Comparison of ENCODE assay signal across 36 cellular contexts in genomic region chr2:232707076-232707475, GRCh38. TPM values are rescaled to one million over a fixed set of nuclear protein-coding genes. Genes with fewer than 3 reads are reported as not detected.
DNase-seq lines count a peak whose midpoint lies in the region; ATAC-seq, FAIRE-seq and TF ChIP-seq lines count a peak whose summit lies in the region.
"Had no signal": no experiment of that assay in that cellular context is flagged by ENCODE, and none has a peak within 500 bp of the region (broad histone marks: within the 10 kb centered on the region; RNA-seq: fewer than 3 reads in every experiment).

No MANE protein-coding gene starts in this region.

- H3K27me3 Mint-ChIP-seq in activated CD8-positive, alpha-beta T cell treated with anti-CD3 and anti-CD28 coated beads for 36 hours, result no peaks in the 10 kb centered on the region
- H3K27me3 Mint-ChIP-seq: B cell; CD4-positive, alpha-beta memory T cell; CD4-positive, alpha-beta T cell; CD4-positive, CD25-positive, alpha-beta regulatory T cell; CD8-positive, alpha-beta memory T cell had no signal

- H3K27ac ChIP-seq in endothelial cell of umbilical vein (ENCODE audit: insufficient read depth, low read depth, low read length), result no peak overlapping the region
- H3K27ac ChIP-seq: 22Rv1; A549; BLaER1; BLaER1 treated with 17β-estradiol and CSF1 and Interleukin-3, amounts not matched to agents 10 nM and 100 nM; C4-2B had no signal

- H3K79me2 ChIP-seq in endothelial cell of umbilical vein (ENCODE audit: control insufficient read depth, insufficient read depth, low read length), result peaks cover 64% of the 10 kb centered on the region

- no peaks in the 10 kb centered on the region for H3K27me3 ChIP-seq in endothelial cell of umbilical vein (ENCODE audit: control insufficient read depth in 2 of 2, insufficient read depth in 2 of 2, low read length in 2 of 2)
- H3K27me3 ChIP-seq: BE2C; BLaER1; BLaER1 treated with 17β-estradiol and CSF1 and Interleukin-3, amounts not matched to agents 10 nM and 100 nM had no signal

- H3K9ac ChIP-seq in endothelial cell of umbilical vein (replicated peaks; ENCODE audit: extremely low read depth, insufficient read depth, low read length), result no peak overlapping the region
- H3K9ac ChIP-seq: BLaER1; BLaER1 treated with 17β-estradiol and CSF1 and Interleukin-3, amounts not matched to agents 10 nM and 100 nM had no signal

- TF ChIP-seq CTCF in endothelial cell of umbilical vein (IDR thresholded peaks at IDR 0.05; ENCODE audit: extremely low read depth in 1 of 2, insufficient read depth in 1 of 2, low read depth in 1 of 2, low read length in 2 of 2), result no peak
- no peak for TF ChIP-seq CTCF in activated CD8-positive, alpha-beta T cell treated with anti-CD3 and anti-CD28 coated beads for 36 hours (IDR thresholded peaks at IDR 0.05)

- no peak for TF ChIP-seq POLR2A in endothelial cell of umbilical vein (IDR thresholded peaks at IDR 0.05; ENCODE audit: low read depth, low read length)
- TF ChIP-seq POLR2A in H54 (IDR thresholded peaks at IDR 0.05; ENCODE audit: low read depth, low read length), result no peak

- no peak overlapping the region for H3K4me3 Mint-ChIP-seq in activated CD8-positive, alpha-beta T cell treated with anti-CD3 and anti-CD28 coated beads for 36 hours
- H3K4me3 Mint-ChIP-seq: B cell; CD14-positive monocyte; CD4-positive, alpha-beta memory T cell; CD4-positive, alpha-beta T cell; CD4-positive, CD25-positive, alpha-beta regulatory T cell; CD8-positive, alpha-beta memory T cell; CD8-positive, alpha-beta T cell had no signal

- no peaks in the 10 kb centered on the region for H3K36me3 ChIP-seq in endothelial cell of umbilical vein (ENCODE audit: control insufficient read depth in 2 of 2, extremely low read depth in 1 of 2, insufficient read depth in 2 of 2, low read length in 2 of 2)

- H3K4me3 ChIP-seq in endothelial cell of umbilical vein (replicated peaks in 1 of 3; ENCODE audit: insufficient read depth in 1 of 3, low read depth in 1 of 3, low read length in 3 of 3), result no peak overlapping the region
- H3K4me3 ChIP-seq: A549; BLaER1; BLaER1 treated with 17β-estradiol and CSF1 and Interleukin-3, amounts not matched to agents 10 nM and 100 nM had no signal

- no peak overlapping the region for H3K4me2 ChIP-seq in endothelial cell of umbilical vein (ENCODE audit: insufficient read depth, low read length)
- H3K4me2 ChIP-seq: A549; BLaER1; BLaER1 treated with 17β-estradiol and CSF1 and Interleukin-3, amounts not matched to agents 10 nM and 100 nM had no signal

- peaks cover 5% of the 10 kb centered on the region for H4K20me1 ChIP-seq in endothelial cell of umbilical vein (replicated peaks; ENCODE audit: control insufficient read depth, extremely low read depth, insufficient read depth, low read length)

- DNase-seq in COLO829 (ENCODE audit: low spot score), result peak; percentile 66
- DNase-seq in SK-MEL-5 (ENCODE audit: low read depth, low spot score), result peak; percentile 67
- no peak for DNase-seq in endothelial cell of umbilical vein (ENCODE audit: low read depth, low spot score)
- DNase-seq in foreskin melanocyte, result peak; percentile 56
- no peak for DNase-seq in DMS53 (lab: John Stamatoyannopoulos, UW)
- no peak for DNase-seq in H54 (ENCODE audit: insufficient read length, low spot score)
- no peak for DNase-seq in OCI-M2 (lab: John Stamatoyannopoulos, UW; ENCODE audit: unreplicated experiment)
- DNase-seq in activated CD8-positive, alpha-beta T cell treated with anti-CD3 and anti-CD28 coated beads for 36 hours, result no peak
- DNase-seq: 8988T; ACHN; AML-193; BE2C; C1 segment of cervical spinal cord; Caco-2; Calu3; CD4-positive, alpha-beta memory T cell; CD4-positive, alpha-beta T cell; CD4-positive, CD25-positive, alpha-beta regulatory T cell; CD8-positive, alpha-beta memory T cell; CD8-positive, alpha-beta T cell; COR-L47; DMS 273 treated with DMSO at 0.1 percent for 48 hours; DMS153; DMS79; DMS79 treated with DMSO at 0.1 percent for 48 hours; DND-41; EL had no signal

- H3K27ac Mint-ChIP-seq in activated CD8-positive, alpha-beta T cell treated with anti-CD3 and anti-CD28 coated beads for 36 hours, result no peak overlapping the region
- H3K27ac Mint-ChIP-seq: B cell; CD4-positive, alpha-beta memory T cell; CD4-positive, alpha-beta T cell; CD4-positive, CD25-positive, alpha-beta regulatory T cell; CD8-positive, alpha-beta memory T cell; CD8-positive, alpha-beta T cell had no signal

- no peak for ATAC-seq in activated CD8-positive, alpha-beta T cell treated with anti-CD3 and anti-CD28 coated beads for 36 hours
- ATAC-seq: A549; CD8-positive, alpha-beta T cell had no signal

- H3K9me1 ChIP-seq in endothelial cell of umbilical vein (replicated peaks; ENCODE audit: control insufficient read depth, extremely low read depth, insufficient read depth, low read length), result no peaks in the 10 kb centered on the region

- dilution Hi-C loops in endothelial cell of umbilical vein (cut with MboI; ENCODE audit: extremely low pct_ligation_motif_present, low sequenced_read_pairs), result no loop called here

- H3K9me3 Mint-ChIP-seq in activated CD8-positive, alpha-beta T cell treated with anti-CD3 and anti-CD28 coated beads for 36 hours, result no peaks in the 10 kb centered on the region
- H3K9me3 Mint-ChIP-seq: CD4-positive, alpha-beta memory T cell; CD4-positive, alpha-beta T cell; CD4-positive, CD25-positive, alpha-beta regulatory T cell; CD8-positive, alpha-beta memory T cell; CD8-positive, alpha-beta T cell had no signal

- H2AFZ ChIP-seq in endothelial cell of umbilical vein (ENCODE audit: low read depth, low read length), result no peak overlapping the region

- intact Hi-C loops in endothelial cell of umbilical vein (cut with micrococcal nuclease), result no loop called here
- intact Hi-C loops in activated CD8-positive, alpha-beta T cell treated with anti-CD3 and anti-CD28 coated beads for 36 hours (cut with micrococcal nuclease), result no loop called here

- CTCF ChIA-PET in endothelial cell of umbilical vein (lab: Charles Lee), result no interaction called here
- CTCF ChIA-PET in activated CD8-positive, alpha-beta T cell treated with anti-CD3 and anti-CD28 coated beads for 36 hours (lab: Charles Lee), result no interaction called here

- no peaks in the 10 kb centered on the region for H3K4me1 ChIP-seq in endothelial cell of umbilical vein (ENCODE audit: control insufficient read depth, extremely low read depth, insufficient read depth, low read length)
- H3K4me1 ChIP-seq: A549; BE2C; BLaER1; BLaER1 treated with 17β-estradiol and CSF1 and Interleukin-3, amounts not matched to agents 10 nM and 100 nM; Caco-2 had no signal

- no TSS peak for BruUV-seq in endothelial cell of umbilical vein (replicated peaks; lab: Mats Ljungman, UMichigan)

- H3K36me3 Mint-ChIP-seq in activated CD8-positive, alpha-beta T cell treated with anti-CD3 and anti-CD28 coated beads for 36 hours (ENCODE audit: low read depth), result peaks cover 38% of the 10 kb centered on the region

- peaks cover 14% of the 10 kb centered on the region for H3K4me1 Mint-ChIP-seq in activated CD8-positive, alpha-beta T cell treated with anti-CD3 and anti-CD28 coated beads for 36 hours (ENCODE audit: low read depth)
- H3K4me1 Mint-ChIP-seq: CD14-positive monocyte had no signal

- in situ Hi-C loops in SK-MEL-5 (cut with HindIII; ENCODE audit: low pct_unique_long_range_greater_than_20kb, low sequenced_read_pairs), result no loop called here

- FAIRE-seq in endothelial cell of umbilical vein (lab: Jason Lieb, UNC) (peak; percentile 26), H54 (lab: Jason Lieb, UNC) (no peak)
- FAIRE-seq: A204.1, A549, D721Med had no signal

- POLR2A ChIA-PET in endothelial cell of umbilical vein (lab: Charles Lee), result no interaction called here
- POLR2A ChIA-PET in activated CD8-positive, alpha-beta T cell treated with anti-CD3 and anti-CD28 coated beads for 36 hours (lab: Charles Lee), result no interaction called here

- H3K9me3 ChIP-seq in endothelial cell of umbilical vein (replicated peaks; ENCODE audit: control insufficient read depth, insufficient read depth, low read length), result no peaks in the 10 kb centered on the region
- H3K9me3 ChIP-seq: A549, BE2C, Caco-2 had no signal

TF ChIP-seq in endothelial cell of umbilical vein, 7 proteins besides CTCF, POLR2A, EP300 and RAD21:
- no peak for TF ChIP-seq MAX (IDR thresholded peaks at IDR 0.05; ENCODE audit: insufficient read depth, insufficient read length)
- no peak for TF ChIP-seq JUN (IDR thresholded peaks at IDR 0.05; ENCODE audit: borderline replicate concordance, insufficient read depth, insufficient read length, low read depth)
- no peak for TF ChIP-seq MYC (IDR thresholded peaks at IDR 0.05; ENCODE audit: low read depth, low read length)
- no peak for TF ChIP-seq EZH2 (IDR thresholded peaks at IDR 0.05; ENCODE audit: borderline replicate concordance, low read depth, low read length, severe bottlenecking)
- TF ChIP-seq FOS (IDR thresholded peaks at IDR 0.05; ENCODE audit: borderline replicate concordance, insufficient read depth, low read length), result no peak
TF ChIP-seq in endothelial cell of umbilical vein: peak in this region for 0.

RNA-seq across cellular contexts. Expression of gene GIGYF2, which starts 9.9 kb away (rescaled TPM):
- 49.8 and 62.7 TPM in 2 replicates for total RNA-seq in SK-MEL-5 (2014; rRNA removed; shearing (Covaris generic))
- 33.7 and 45.5 TPM in 2 replicates for polyA plus RNA-seq in SK-MEL-5 (2015; cell fraction: cytosol; rRNA removed)
- polyA plus RNA-seq in SK-MEL-5 (2015; cell fraction: nucleus; rRNA removed), result 47.8 and 53.1 TPM in 2 replicates
- total RNA-seq in endothelial cell of umbilical vein, result 54.2 and 56.4 TPM in 2 replicates
- polyA plus RNA-seq in endothelial cell of umbilical vein, result 22.5 and 22.9 TPM in 2 replicates
- polyA plus RNA-seq in endothelial cell of umbilical vein (2011; cell fraction: cytosol; rRNA removed), result 14.4 and 17.1 TPM in 2 replicates
- 40.4 and 52.3 TPM in 2 replicates for polyA plus RNA-seq in endothelial cell of umbilical vein (2011; cell fraction: nucleus; rRNA removed)
- 36.5 and 39.3 TPM in 2 replicates for polyA plus RNA-seq in endothelial cell of umbilical vein (2012)
- polyA minus RNA-seq in endothelial cell of umbilical vein, result 102 and 105 TPM in 2 replicates
- polyA minus RNA-seq in endothelial cell of umbilical vein (2011; cell fraction: cytosol; rRNA and poly(A)+ RNA removed), result 19.7 TPM
- polyA minus RNA-seq in endothelial cell of umbilical vein (2011; cell fraction: nucleus; rRNA and poly(A)+ RNA removed), result 111 and 156 TPM in 2 replicates
- total RNA-seq in activated CD8-positive, alpha-beta T cell treated with anti-CD3 and anti-CD28 coated beads for 36 hours, result 10 to 100 TPM; 49.7 to 52.5 TPM

Comparison
In these comparisons a context has a peak if more than half of its experiments do, and no peak if none do; other contexts are left out.
1. DNase-seq: peak in COLO829 (single experiment), SK-MEL-5 (single experiment) and foreskin melanocyte (single experiment); none in endothelial cell of umbilical vein (single experiment), DMS53 (single experiment), H54 (single experiment), OCI-M2 (single experiment) and activated CD8-positive, alpha-beta T cell treated with anti-CD3 and anti-CD28 coated beads for 36 hours (single experiment).